8 cellular contexts compared by ENCODE assay signal in genomic region chr5:43514471-43514815, GRCh38. TPM values are rescaled to one million over a fixed set of nuclear protein-coding genes. Genes with fewer than 3 reads are reported as not detected.
A peak's percentile ranks its signal among the peaks of the same experiment; 100 is the strongest.
DNase-seq lines count a peak whose midpoint lies in the region; ATAC-seq and TF ChIP-seq lines count a peak whose summit lies in the region.

No MANE protein-coding gene starts in this region.

- H3K9me3 ChIP-seq in heart left ventricle (no peaks in the 10 kb centered on the region), H9 (ENCODE audit: control insufficient read depth, low read depth, low read length) (no peaks in the 10 kb centered on the region), iPS-18c (ENCODE audit: control insufficient read depth, insufficient read depth, low read length) (no peaks in the 10 kb centered on the region)

- H3K4ac ChIP-seq in H9 (ENCODE audit: low read depth, low read length), result no peak overlapping the region; the same call in 1 of the 2 replicates

- peak overlapping the region in 10 of 12 donors; percentile 77 to 97 (median 87) for H3K27ac ChIP-seq in heart left ventricle
- peak overlapping the region; percentile 85 for H3K27ac ChIP-seq in H9 (ENCODE audit: insufficient read length, low read depth, low read length)

- peak in 1 of 4 donors; percentile 20 for ATAC-seq in heart left ventricle
- no peak for ATAC-seq in Right ventricle myocardium inferior
- ATAC-seq in activated naive CD8-positive, alpha-beta T cell treated with anti-CD3 and anti-CD28 coated beads, Interleukin-2, amount 10 ng/mL, durations not matched to agents 7 days and 5 days (ENCODE audit: low read depth), result no peak

- POLR2A ChIA-PET in activated naive CD8-positive, alpha-beta T cell treated with anti-CD3 and anti-CD28 coated beads, Interleukin-2, amount 10 ng/mL, durations not matched to agents 7 days and 5 days (lab: Charles Lee), result interaction anchor here (1.0 to 4.7 kb wide), 6 partner anchors 25 to 202 kb away, joined by 3 to 67 read pairs (median 4); partner anchors contain the start of genes HMGCS1, NNT and TMEM267

- H3K14ac ChIP-seq in H9 (ENCODE audit: insufficient read depth, low read length), result peak overlapping the region; percentile 85; the same call in 1 of the 2 replicates

- no peak overlapping the region for H2BK120ac ChIP-seq in H9 (ENCODE audit: low read depth, low read length, poor library complexity, severe bottlenecking)

- no peak overlapping the region for H2BK12ac ChIP-seq in H9 (ENCODE audit: insufficient read length, low read depth, low read length)

- DNase-seq in heart left ventricle (no peak), Right ventricle myocardium inferior (ENCODE audit: missing footprints) (no peak), H9 (no peak), LoVo (ENCODE audit: low spot score) (peak; percentile 34), mesenteric fat pad (ENCODE audit: low spot score) (no peak)
- DNase-seq in activated naive CD8-positive, alpha-beta T cell treated with anti-CD3 and anti-CD28 coated beads, Interleukin-2, amount 10 ng/mL, durations not matched to agents 7 days and 5 days, result no peak
- peak; percentile 5 to 30 for DNase-seq in stimulated activated CD4-positive, alpha-beta T cell treated with anti-CD3 and anti-CD28 coated beads, Interleukin-4, amount 100 ng/mL, for 4 hours

- no peaks in the 10 kb centered on the region; the same call in 1 of the 2 replicates for H3K79me2 ChIP-seq in H9 (ENCODE audit: insufficient read depth, low read length)

- H3K9ac ChIP-seq in H9 (ENCODE audit: extremely low read depth, insufficient read length, low read length), result peak overlapping the region; percentile 90

- WGBS in heart left ventricle, 4 donors, result 0 to 2% (median 1%) methylated on average over 6 of the region's 6 CpGs
- WGBS in H9 (ENCODE audit: extremely low coverage, insufficient read length, low lambda C conversion rate), result no CpG with 5 or more reads among the region's 6 CpGs

- TF ChIP-seq CTCF in heart left ventricle (IDR thresholded peaks at IDR 0.05) (no peak), H9 (conservative IDR thresholded peaks at IDR 0.05) (no peak)

- peaks cover 15 to 16% of the 10 kb centered on the region in 2 experiments for H3K4me1 Mint-ChIP-seq in H9
- peaks cover 27% of the 10 kb centered on the region for H3K4me1 Mint-ChIP-seq in activated naive CD8-positive, alpha-beta T cell treated with anti-CD3 and anti-CD28 coated beads, Interleukin-2, amount 10 ng/mL, durations not matched to agents 7 days and 5 days

- no peaks in the 10 kb centered on the region for H3K79me1 ChIP-seq in H9 (ENCODE audit: insufficient read depth, low read depth, low read length, poor library complexity, severe bottlenecking)

- no peak overlapping the region for H4K8ac ChIP-seq in H9 (replicated peaks; ENCODE audit: insufficient read length, low read depth, low read length)

- no peak overlapping the region for H2AK5ac ChIP-seq in H9 (ENCODE audit: insufficient read length, low read length)

- H3K4me1 ChIP-seq in heart left ventricle (peaks cover 0 to 21% (median 9%) of the 10 kb centered on the region in 12 donors), H9 (ENCODE audit: insufficient read depth, low read length) (no peaks in the 10 kb centered on the region; the same call in 1 of the 2 replicates)

- no peaks in the 10 kb centered on the region for H4K20me1 ChIP-seq in H9 (ENCODE audit: control insufficient read depth, insufficient read depth, insufficient read length)

- peak overlapping the region; percentile 61 for H3K4me2 ChIP-seq in H9 (ENCODE audit: insufficient read depth, insufficient read length, low read length)

- peak overlapping the region; percentile 85 for H3K18ac ChIP-seq in H9 (ENCODE audit: insufficient read length, low read depth, low read length)

- H3K9me3 Mint-ChIP-seq in H9, result peaks cover 17 to 20% of the 10 kb centered on the region in 2 experiments
- peaks cover 3% of the 10 kb centered on the region for H3K9me3 Mint-ChIP-seq in activated naive CD8-positive, alpha-beta T cell treated with anti-CD3 and anti-CD28 coated beads, Interleukin-2, amount 10 ng/mL, durations not matched to agents 7 days and 5 days

- no peak overlapping the region for H3T11ph ChIP-seq in H9 (ENCODE audit: low read length)

- no peak overlapping the region for H4K5ac ChIP-seq in H9 (ENCODE audit: insufficient read length, low read depth, low read length)

- H2BK20ac ChIP-seq in H9 (ENCODE audit: low read depth, low read length, poor library complexity, severe bottlenecking), result no peak overlapping the region

- peaks cover 4% of the 10 kb centered on the region; the same call in 1 of the 2 replicates for H3K27me3 Mint-ChIP-seq in H9 (ENCODE audit: low read depth)
- H3K27me3 Mint-ChIP-seq in activated naive CD8-positive, alpha-beta T cell treated with anti-CD3 and anti-CD28 coated beads, Interleukin-2, amount 10 ng/mL, durations not matched to agents 7 days and 5 days, result no peaks in the 10 kb centered on the region

- H3K27ac Mint-ChIP-seq in H9, result peak overlapping the region; percentile 97 to 98 (median 98)
- H3K27ac Mint-ChIP-seq in activated naive CD8-positive, alpha-beta T cell treated with anti-CD3 and anti-CD28 coated beads, Interleukin-2, amount 10 ng/mL, durations not matched to agents 7 days and 5 days, result peak overlapping the region; percentile 93

- H3K23me2 ChIP-seq in H9 (ENCODE audit: insufficient read length, low read depth, low read length, poor library complexity, severe bottlenecking), result peaks cover 6% of the 10 kb centered on the region

- H3K36me3 Mint-ChIP-seq in H9 (ENCODE audit: insufficient read depth in 1 of 3, low read depth in 3 of 3), result peaks cover 24 to 26% (median 25%) of the 10 kb centered on the region in 3 experiments
- peaks cover 15% of the 10 kb centered on the region for H3K36me3 Mint-ChIP-seq in activated naive CD8-positive, alpha-beta T cell treated with anti-CD3 and anti-CD28 coated beads, Interleukin-2, amount 10 ng/mL, durations not matched to agents 7 days and 5 days

- intact Hi-C loops in heart left ventricle (cut with DNase I) (loop anchor here in 1 of 10 donors (2.0 kb wide), 1 partner anchor 32 kb away; the partner anchor contains the start of gene TMEM267), Right ventricle myocardium inferior (cut with DNase I) (loop anchor here (2.0 kb wide), 1 partner anchor 30 kb away; no protein-coding TSS in a partner anchor)

- peak overlapping the region; percentile 9 for H2BK5ac ChIP-seq in H9 (ENCODE audit: insufficient read length, low read length)

- peak overlapping the region; percentile 93 to 94 for H3K4me3 Mint-ChIP-seq in H9
- peak overlapping the region; percentile 86 for H3K4me3 Mint-ChIP-seq in activated naive CD8-positive, alpha-beta T cell treated with anti-CD3 and anti-CD28 coated beads, Interleukin-2, amount 10 ng/mL, durations not matched to agents 7 days and 5 days

- peak overlapping the region; percentile 9 for H2AFZ ChIP-seq in H9 (ENCODE audit: low read length)

- H3K4me3 ChIP-seq in heart left ventricle, result peak overlapping the region; percentile 44 to 83 (median 64)
- H3K4me3 ChIP-seq in iPS-18c (ENCODE audit: insufficient read depth, low read depth, low read length), result peak overlapping the region; percentile 68

- peak overlapping the region; percentile 3 for H3K56ac ChIP-seq in H9 (ENCODE audit: insufficient read length, low read depth, low read length)

- no peaks in the 10 kb centered on the region for H3K36me3 ChIP-seq in heart left ventricle

- H3K27me3 ChIP-seq in heart left ventricle, result no peaks in the 10 kb centered on the region
- H3K27me3 ChIP-seq in H9 (ENCODE audit: insufficient read depth, low read length), result no peaks in the 10 kb centered on the region

- no peak overlapping the region for H4K91ac ChIP-seq in H9 (ENCODE audit: insufficient read length, low read depth, low read length)

- TF ChIP-seq POLR2A in heart left ventricle (IDR thresholded peaks at IDR 0.05), result no peak

- H2BK15ac ChIP-seq in H9 (ENCODE audit: low read depth, low read length), result no peak overlapping the region

- H3K23ac ChIP-seq in H9 (ENCODE audit: insufficient read length, low read depth, low read length), result no peak overlapping the region

RNA-seq across cellular contexts. Expression of gene C5orf34, which starts 0.5 kb away (rescaled TPM):
- total RNA-seq in heart left ventricle, result 1 to 10 TPM in 2 of 9 donors, under 1 TPM in 7; 0.19 to 1.6 (median 0.60) TPM
- under 1 TPM; 0.19 to 0.54 TPM for polyA plus RNA-seq in heart left ventricle
- 0.73 TPM for total RNA-seq in Right ventricle myocardium inferior
- 7.7 and 8.4 TPM in 2 replicates for total RNA-seq in H9 (2021)
- total RNA-seq in activated naive CD8-positive, alpha-beta T cell treated with anti-CD3 and anti-CD28 coated beads, Interleukin-2, amount 10 ng/mL, durations not matched to agents 7 days and 5 days, result 1 to 10 TPM; 9.3 to 9.8 TPM
- 1.2 TPM for total RNA-seq in mesenteric fat pad

RNA-seq across cellular contexts. Expression of gene TMEM267, which starts 30.8 kb away (rescaled TPM):
- 1 to 10 TPM; 3.8 to 9.5 (median 7.2) TPM for total RNA-seq in heart left ventricle
- 1 to 10 TPM; 4.4 to 6.5 TPM for polyA plus RNA-seq in heart left ventricle
- total RNA-seq in Right ventricle myocardium inferior, result 7.0 TPM
- 3.1 and 5.1 TPM in 2 replicates for total RNA-seq in H9 (2021)
- total RNA-seq in activated naive CD8-positive, alpha-beta T cell treated with anti-CD3 and anti-CD28 coated beads, Interleukin-2, amount 10 ng/mL, durations not matched to agents 7 days and 5 days, result 10 to 100 TPM; 13.6 to 19.8 TPM
- total RNA-seq in mesenteric fat pad, result 11.0 TPM

RNA-seq across cellular contexts. Expression of gene PAIP1, which starts 42.4 kb away (rescaled TPM):
- total RNA-seq in heart left ventricle (100 to 1,000 TPM in 8 of 9 donors, 10 to 100 TPM in 1; 99.8 to 173 (median 140) TPM), Right ventricle myocardium inferior (130 TPM), H9 (2021) (87.9 and 92.9 TPM in 2 replicates), mesenteric fat pad (89.0 TPM)
- polyA plus RNA-seq in heart left ventricle, result 100 to 1,000 TPM in 1 of 2 donors, 10 to 100 TPM in 1; 84.7 to 112 TPM
- 10 to 100 TPM; 34.9 to 37.0 TPM for total RNA-seq in activated naive CD8-positive, alpha-beta T cell treated with anti-CD3 and anti-CD28 coated beads, Interleukin-2, amount 10 ng/mL, durations not matched to agents 7 days and 5 days

Comparison
In these comparisons a context has a peak if more than half of its experiments do, and no peak if none do; other contexts are left out.
1. DNase-seq: peak in LoVo (single experiment) and stimulated activated CD4-positive, alpha-beta T cell treated with anti-CD3 and anti-CD28 coated beads, Interleukin-4, amount 100 ng/mL, for 4 hours (2 of 2); none in heart left ventricle (0 of 5), Right ventricle myocardium inferior (single experiment), H9 (single experiment), activated naive CD8-positive, alpha-beta T cell treated with anti-CD3 and anti-CD28 coated beads, Interleukin-2, amount 10 ng/mL, durations not matched to agents 7 days and 5 days (single experiment) and mesenteric fat pad (single experiment).